In genomic region chr5:60960591-60960990, GRCh38 we compare ENCODE assay signal across 8 cellular contexts. TPM values are rescaled to one million over a fixed set of nuclear protein-coding genes. Genes with fewer than 3 reads are reported as not detected.
DNase-seq lines count a peak whose midpoint lies in the region; ATAC-seq and TF ChIP-seq lines count a peak whose summit lies in the region.
"Had no signal": no experiment of that assay in that cellular context is flagged by ENCODE, and none has a peak within 500 bp of the region (broad histone marks: within the 10 kb centered on the region; RNA-seq: fewer than 3 reads in every experiment).

No MANE protein-coding gene starts in this region.

- TF ChIP-seq CTCF in choroid plexus epithelial cell (conservative IDR thresholded peaks at IDR 0.05; ENCODE audit: low read depth, low read length) (peak; percentile 63), neural crest cell (conservative IDR thresholded peaks at IDR 0.05) (peak; percentile 72)

- H3K4me3 ChIP-seq in Jurkat, Clone E6-1 (ENCODE audit: low read length), result no peak overlapping the region
- H3K4me3 ChIP-seq in choroid plexus epithelial cell (ENCODE audit: low read depth, low read length), result no peak overlapping the region

- peaks cover 7% of the 10 kb centered on the region for H3K36me3 Mint-ChIP-seq in neural crest cell (ENCODE audit: low read depth)
- peaks cover 12% of the 10 kb centered on the region for H3K36me3 Mint-ChIP-seq in activated T-cell treated with anti-CD3 and anti-CD28 coated beads, Interleukin-2, amount 50 U/mL, for 4 hours (ENCODE audit: insufficient read depth)

- H3K27ac Mint-ChIP-seq in neural crest cell (ENCODE audit: unreplicated experiment), result no peak overlapping the region

- H3K4me1 Mint-ChIP-seq in neural crest cell, result no peaks in the 10 kb centered on the region
- H3K4me1 Mint-ChIP-seq in activated T-cell treated with anti-CD3 and anti-CD28 coated beads, Interleukin-2, amount 50 U/mL, for 4 hours (ENCODE audit: low read depth), result peaks cover 9% of the 10 kb centered on the region

- H3K4me3 Mint-ChIP-seq in neural crest cell, result no peak overlapping the region
- no peak overlapping the region for H3K4me3 Mint-ChIP-seq in activated T-cell treated with anti-CD3 and anti-CD28 coated beads, Interleukin-2, amount 50 U/mL, for 4 hours

- H3K9me3 Mint-ChIP-seq in neural crest cell, result peaks cover 4% of the 10 kb centered on the region
- peaks cover 3% of the 10 kb centered on the region for H3K9me3 Mint-ChIP-seq in activated T-cell treated with anti-CD3 and anti-CD28 coated beads, Interleukin-2, amount 50 U/mL, for 4 hours

- DNase-seq in Daoy (ENCODE audit: low read depth) (peak; percentile 19), choroid plexus epithelial cell (ENCODE audit: low read depth) (peak; percentile 63), neural crest cell (ENCODE audit: low read depth, low spot score) (no peak), activated gamma-delta T cell treated with Interleukin-2 at 50 U/mL for 16 hours (no peak)
- DNase-seq in Jurkat, Clone E6-1 (ENCODE audit: low read depth, low spot score), result peak; percentile 31
- DNase-seq in activated T-cell treated with anti-CD3 and anti-CD28 coated beads, Interleukin-2, amount 50 U/mL, for 4 hours, result no peak
- DNase-seq: T-helper 9 cell had no signal

- no peak for ATAC-seq in activated T-cell treated with anti-CD3 and anti-CD28 coated beads, Interleukin-2, amount 50 U/mL, for 4 hours
- ATAC-seq in GM21737 (IDR thresholded peaks at IDR 0.05; ENCODE audit: unreplicated experiment), result no peak

- H3K27me3 Mint-ChIP-seq in neural crest cell (ENCODE audit: low read depth), result no peaks in the 10 kb centered on the region
- H3K27me3 Mint-ChIP-seq in activated T-cell treated with anti-CD3 and anti-CD28 coated beads, Interleukin-2, amount 50 U/mL, for 4 hours (ENCODE audit: low read depth), result no peaks in the 10 kb centered on the region

RNA-seq across cellular contexts. Expression of gene NDUFAF2, which starts 15.6 kb away (rescaled TPM):
- 66.6 and 139 TPM in 2 replicates for total RNA-seq in Daoy (2014; rRNA removed; shearing (Covaris generic))
- polyA plus RNA-seq in Jurkat, Clone E6-1 (2012; ENCODE audit: insufficient read depth, insufficient read length), result 60.1 TPM
- 37.7 and 38.4 TPM in 2 replicates for total RNA-seq in neural crest cell
- 10 to 100 TPM; 43.7 to 47.8 (median 45.0) TPM for total RNA-seq in activated T-cell treated with anti-CD3 and anti-CD28 coated beads, Interleukin-2, amount 50 U/mL, for 4 hours

RNA-seq across cellular contexts. Expression of gene ERCC8, which starts 15.7 kb away (rescaled TPM):
- 27.4 and 45.4 TPM in 2 replicates for total RNA-seq in Daoy (2014; rRNA removed; shearing (Covaris generic))
- 15.7 TPM for polyA plus RNA-seq in Jurkat, Clone E6-1 (2012; ENCODE audit: insufficient read depth, insufficient read length)
- 24.0 and 24.1 TPM in 2 replicates for total RNA-seq in neural crest cell
- 10 to 100 TPM in 2 of 3 donors, 1 to 10 TPM in 1; 8.9 to 13.2 (median 10.9) TPM for total RNA-seq in activated T-cell treated with anti-CD3 and anti-CD28 coated beads, Interleukin-2, amount 50 U/mL, for 4 hours

Comparison
In these comparisons a context has a peak if more than half of its experiments do, and no peak if none do; other contexts are left out.
1. DNase-seq: peak in Daoy (single experiment), Jurkat, Clone E6-1 (single experiment) and choroid plexus epithelial cell (single experiment); none in neural crest cell (single experiment), activated gamma-delta T cell treated with Interleukin-2 at 50 U/mL for 16 hours (single experiment) and activated T-cell treated with anti-CD3 and anti-CD28 coated beads, Interleukin-2, amount 50 U/mL, for 4 hours (single experiment).